Comparison of ENCODE assay signal across 16 cellular contexts in genomic region chr20:1209447-1210387, GRCh38. TPM values are rescaled to one million over a fixed set of nuclear protein-coding genes. Genes with fewer than 3 reads are reported as not detected.
DNase-seq lines count a peak whose midpoint lies in the region; ATAC-seq, FAIRE-seq and TF ChIP-seq lines count a peak whose summit lies in the region.
"Had no signal": no experiment of that assay in that cellular context is flagged by ENCODE, and none has a peak within 500 bp of the region (broad histone marks: within the 10 kb centered on the region; RNA-seq: fewer than 3 reads in every experiment).

No MANE protein-coding gene starts in this region.

- intact Hi-C loops in K562 (cut with micrococcal nuclease), result loop anchor here (5.0 to 10.0 kb wide), 5 partner anchors 32 to 235 kb away; partner anchors contain the start of genes FKBP1A and PSMF1

- H3K36me3 Mint-ChIP-seq in neural progenitor cell, result no peaks in the 10 kb centered on the region

- 3% methylated on average over 5 of the region's 5 CpGs for WGBS in K562 (ENCODE audit: insufficient coverage, low coverage, missing lambda C conversion rate)

- peaks cover 14% of the 10 kb centered on the region for H3K27me3 Mint-ChIP-seq in neural progenitor cell (ENCODE audit: insufficient read depth, low read depth)

- no peaks in the 10 kb centered on the region for H3K27me3 ChIP-seq in K562 (ENCODE audit: control insufficient read depth in 2 of 2, insufficient read depth in 2 of 2, low read length in 2 of 2)
- H3K27me3 ChIP-seq in neural progenitor cell, result peaks cover 55% of the 10 kb centered on the region

- peak; percentile 45 for DNase-seq in NK-92 treated with Interleukin-12 subunit alpha and Interleukin-12 subunit beta, amount 100 ng/mL, for 24 hours (lab: John Stamatoyannopoulos, UW)
- DNase-seq in NK-92 (lab: John Stamatoyannopoulos, UW; ENCODE audit: unreplicated experiment), result no peak
- peak; percentile 24 for DNase-seq in HT1080 (ENCODE audit: low read depth)
- DNase-seq in K562 (ENCODE audit: extremely low read depth in 1 of 4, low spot score in 3 of 4), result no peak
- DNase-seq in neural progenitor cell (ENCODE audit: low spot score), result no peak
- DNase-seq in medulla oblongata (ENCODE audit: extremely low spot score), result no peak
- DNase-seq in G401 (ENCODE audit: low spot score), result no peak
- DNase-seq: central memory CD4-positive, alpha-beta T cell; left ventricle myocardium superior; NCI-H1092; NCI-H82 had no signal

- H3K4me3 ChIP-seq in K562 (no peak overlapping the region), neural progenitor cell (no peak overlapping the region)
- H3K4me3 ChIP-seq: gastroesophageal sphincter had no signal

- peak; percentile 9 to 53; a peak in 2 of 4 replicates for TF ChIP-seq RAD21 in K562 (CRISPR knock-in tag; conservative IDR thresholded peaks at IDR 0.05 in 1 of 2, IDR thresholded peaks at IDR 0.05 in 1 of 2)

- H3K27ac Mint-ChIP-seq in neural progenitor cell, result no peak overlapping the region
- H3K27ac Mint-ChIP-seq: T-helper 1 cell treated with Interleukin-12 subunit alpha and Interleukin-12 subunit beta and Interleukin-4 antibody, amounts not matched to agents 30 μg/mL and 1 μg/mL, for 36 hours had no signal

- H3K9me3 ChIP-seq in K562 (replicated peaks; ENCODE audit: control insufficient read depth, insufficient read depth, low read depth, low read length), result no peaks in the 10 kb centered on the region
- no peaks in the 10 kb centered on the region for H3K9me3 ChIP-seq in neural progenitor cell (ENCODE audit: low read depth)
- H3K9me3 ChIP-seq: gastroesophageal sphincter had no signal

- CTCF ChIA-PET in K562 (lab: Yijun Ruan, JAX; ENCODE audit: low intra/inter-chr PET ratio), result interaction anchor here (0.7 to 1.0 kb wide), 2 partner anchors 394 to 855 kb away, joined by 3 read pairs; no protein-coding TSS in a partner anchor

- TF ChIP-seq CTCF in K562 (IDR thresholded peaks at IDR 0.05 in 2 of 3, conservative IDR thresholded peaks at IDR 0.05 in 1 of 3; ENCODE audit: insufficient read depth in 2 of 3, low read depth in 1 of 3, low read length in 3 of 3) (peak; percentile 48 to 57 (median 49)), neural progenitor cell (IDR thresholded peaks at IDR 0.05) (peak; percentile 33)

- H3K4me1 ChIP-seq in K562 (replicated peaks in 1 of 2; ENCODE audit: control insufficient read depth in 2 of 2, insufficient read depth in 2 of 2, low read length in 2 of 2), result peaks cover 8 to 23% of the 10 kb centered on the region in 2 experiments; a peak in 4 of 5 replicates
- no peaks in the 10 kb centered on the region for H3K4me1 ChIP-seq in neural progenitor cell
- H3K4me1 ChIP-seq: parathyroid adenoma had no signal

- POLR2A ChIA-PET in K562 (lab: Yijun Ruan, JAX), result interaction anchor here (0.6 to 0.7 kb wide), 3 partner anchors 26 to 223 kb away, joined by 3 read pairs; no protein-coding TSS in a partner anchor

- H3K4me2 ChIP-seq in K562 (ENCODE audit: insufficient read depth, low read length) (no peak overlapping the region), neural progenitor cell (no peak overlapping the region)

- TF ChIP-seq POLR2A in K562 (conservative IDR thresholded peaks at IDR 0.05), result no peak

- no peaks in the 10 kb centered on the region for H3K36me3 ChIP-seq in K562 (ENCODE audit: control insufficient read depth, insufficient read depth, low read length)
- H3K36me3 ChIP-seq in neural progenitor cell, result no peaks in the 10 kb centered on the region
- H3K36me3 ChIP-seq: gastroesophageal sphincter had no signal

- H3K4me1 Mint-ChIP-seq in neural progenitor cell, result peaks cover 5% of the 10 kb centered on the region

- H3K79me2 ChIP-seq in K562 (ENCODE audit: control insufficient read depth, insufficient read depth, low read length) (no peaks in the 10 kb centered on the region), neural progenitor cell (ENCODE audit: low read depth) (no peaks in the 10 kb centered on the region)
- H3K79me2 ChIP-seq: parathyroid adenoma had no signal

- H3K9me3 Mint-ChIP-seq in neural progenitor cell, result no peaks in the 10 kb centered on the region
- H3K9me3 Mint-ChIP-seq: T-helper 1 cell treated with Interleukin-12 subunit alpha and Interleukin-12 subunit beta and Interleukin-4 antibody, amounts not matched to agents 30 μg/mL and 1 μg/mL, for 36 hours had no signal

- H3F3A ChIP-seq in neural progenitor cell (ENCODE audit: low read depth), result no peaks in the 10 kb centered on the region

- H3K4me3 Mint-ChIP-seq in neural progenitor cell, result no peak overlapping the region
- H3K4me3 Mint-ChIP-seq: T-helper 1 cell treated with Interleukin-12 subunit alpha and Interleukin-12 subunit beta and Interleukin-4 antibody, amounts not matched to agents 30 μg/mL and 1 μg/mL, for 36 hours had no signal

- H3K9ac ChIP-seq in K562 (ENCODE audit: insufficient read depth in 1 of 2, low read depth in 2 of 2, low read length in 2 of 2) (peak overlapping the region in 1 of 2 experiments; percentile 53; a peak in 1 of 4 replicates), neural progenitor cell (no peak overlapping the region)
- H3K9ac ChIP-seq: parathyroid adenoma had no signal

- in situ Hi-C loops in K562 (cut with MboI) (no loop called here), G401 (cut with HindIII; ENCODE audit: low sequenced_read_pairs) (no loop called here)

- H3K9me1 ChIP-seq in K562 (ENCODE audit: control insufficient read depth, insufficient read depth, low read length), result no peaks in the 10 kb centered on the region

- BruUV-seq in K562 (replicated peaks; lab: Mats Ljungman, UMichigan), result no TSS peak

- peak; percentile 15 for FAIRE-seq in K562 (lab: Jason Lieb, UNC)
- FAIRE-seq: GM19239 had no signal

- ATAC-seq in K562 (peak; percentile 46), GM21786 (IDR thresholded peaks at IDR 0.05; ENCODE audit: unreplicated experiment) (no peak)
- ATAC-seq: gastroesophageal sphincter, left ventricle myocardium superior had no signal

- H4K20me1 ChIP-seq in K562 (replicated peaks; ENCODE audit: control insufficient read depth, insufficient read depth, low read length) (no peaks in the 10 kb centered on the region), neural progenitor cell (ENCODE audit: low read depth) (no peaks in the 10 kb centered on the region)

- H2AFZ ChIP-seq in K562 (ENCODE audit: low read depth, low read length) (no peak overlapping the region), neural progenitor cell (replicated peaks) (no peak overlapping the region)
- H2AFZ ChIP-seq: parathyroid adenoma had no signal

- no peak overlapping the region for H3K27ac ChIP-seq in K562 (ENCODE audit: extremely low read depth, low read depth, low read length)
- H3K27ac ChIP-seq in neural progenitor cell, result no peak overlapping the region
- H3K27ac ChIP-seq: gastroesophageal sphincter, parathyroid adenoma had no signal

- no peak for TF ChIP-seq EP300 in K562 (IDR thresholded peaks at IDR 0.05; ENCODE audit: low read length)

RNA-seq across cellular contexts. Expression of gene C20orf202, which starts 6.5 kb away (rescaled TPM):
- not detected in 2 replicates for total RNA-seq in HT1080 (2014; rRNA removed; shearing (Covaris generic))
- not detected in 2 replicates for polyA plus RNA-seq in HT1080 (2015; cell fraction: cytosol; rRNA removed)
- not detected in 2 replicates for polyA plus RNA-seq in HT1080 (2015; cell fraction: nucleus; rRNA removed)
- total RNA-seq in K562 (2011; cell fraction: chromatin; rRNA removed; ENCODE audit: low replicate concordance), result 0.19 and 0.33 TPM in 2 replicates
- total RNA-seq in K562 (2011; cell fraction: nucleolus; rRNA removed), result not detected in 2 replicates
- not detected in 2 replicates for total RNA-seq in K562 (2011; cell fraction: nucleoplasm; rRNA removed)
- total RNA-seq in K562 (2014; rRNA removed) (not detected in 2 replicates), K562 (2014; rRNA removed; fragmentation: Illumina TruSeq; extraction: Trizol) (0.19 TPM in 1 of 2 replicates, not detected in the other), K562 (2015; rRNA removed; fragmentation: Illumina TruSeq; extraction: Trizol) (0.15 TPM in 1 of 2 replicates, not detected in the other), K562 (2021) (0.11 TPM in 1 of 2 replicates, not detected in the other), neural progenitor cell (ENCODE audit: low replicate concordance) (not detected in 2 replicates)
- polyA plus RNA-seq in K562 (2011; rRNA removed) (0.24 and 0.49 TPM in 2 replicates), K562 (2014; fragmentation: Illumina TruSeq; extraction: Trizol) (0.18 TPM in 1 of 2 replicates, not detected in the other), K562 (2014; fragmentation: Nextera tagmentation; extraction: Ambion mirVana) (under 1 TPM; 0.03 to 0.06 TPM), K562 (2014; rRNA removed) (0.07 and 0.15 TPM in 2 replicates)
- 0.25 TPM in 1 of 2 replicates, not detected in the other for polyA plus RNA-seq in K562 (2011; cell fraction: cytosol; rRNA removed)
- polyA plus RNA-seq in K562 (2011; cell fraction: nucleus; rRNA removed), result 0.27 and 0.74 TPM in 2 replicates
- polyA plus RNA-seq in K562 (2012), result 0.08 and 0.32 TPM in 2 replicates
- polyA minus RNA-seq in K562 (2011; rRNA and poly(A)+ RNA removed), result 0.45 TPM in 1 of 2 replicates, not detected in the other
- not detected in 2 replicates for polyA minus RNA-seq in K562 (2011; cell fraction: cytosol; rRNA and poly(A)+ RNA removed)
- 0.13 TPM in 1 of 2 replicates, not detected in the other for polyA minus RNA-seq in K562 (2011; cell fraction: nucleus; rRNA and poly(A)+ RNA removed)
- not detected in 2 replicates for total RNA-seq in G401 (2014; rRNA removed; shearing (Covaris generic))

RNA-seq across cellular contexts. Expression of gene RAD21L1, which starts 16.1 kb away (rescaled TPM):
- total RNA-seq in HT1080 (2014; rRNA removed; shearing (Covaris generic)), result 0.17 and 0.59 TPM in 2 replicates
- polyA plus RNA-seq in HT1080 (2015; cell fraction: cytosol; rRNA removed), result 0.03 and 0.12 TPM in 2 replicates
- polyA plus RNA-seq in HT1080 (2015; cell fraction: nucleus; rRNA removed), result 0.13 and 0.53 TPM in 2 replicates
- total RNA-seq in K562 (2011; cell fraction: chromatin; rRNA removed; ENCODE audit: low replicate concordance), result 1.6 and 7.8 TPM in 2 replicates
- 1.5 and 2.0 TPM in 2 replicates for total RNA-seq in K562 (2011; cell fraction: nucleolus; rRNA removed)
- 3.7 and 4.1 TPM in 2 replicates for total RNA-seq in K562 (2011; cell fraction: nucleoplasm; rRNA removed)
- 0.45 TPM in 2 replicates for total RNA-seq in K562 (2014; rRNA removed)
- 0.44 and 1.1 TPM in 2 replicates for total RNA-seq in K562 (2014; rRNA removed; fragmentation: Illumina TruSeq; extraction: Trizol)
- total RNA-seq in K562 (2015; rRNA removed; fragmentation: Illumina TruSeq; extraction: Trizol), result 0.23 and 0.29 TPM in 2 replicates
- 1.3 and 1.7 TPM in 2 replicates for total RNA-seq in K562 (2021)
- 1.4 and 1.7 TPM in 2 replicates for polyA plus RNA-seq in K562 (2011; rRNA removed)
- polyA plus RNA-seq in K562 (2011; cell fraction: cytosol; rRNA removed), result 0.03 and 0.24 TPM in 2 replicates
- 0.82 and 1.4 TPM in 2 replicates for polyA plus RNA-seq in K562 (2011; cell fraction: nucleus; rRNA removed)
- polyA plus RNA-seq in K562 (2012), result 0.42 and 0.53 TPM in 2 replicates
- polyA plus RNA-seq in K562 (2014; fragmentation: Illumina TruSeq; extraction: Trizol), result 0.65 and 0.69 TPM in 2 replicates
- under 1 TPM in 1 of 2 experiments, not detected in 1; 0.17 TPM for polyA plus RNA-seq in K562 (2014; fragmentation: Nextera tagmentation; extraction: Ambion mirVana)
- polyA plus RNA-seq in K562 (2014; rRNA removed), result 0.24 and 0.42 TPM in 2 replicates
- 2.1 and 2.6 TPM in 2 replicates for polyA minus RNA-seq in K562 (2011; rRNA and poly(A)+ RNA removed)
- 0.86 and 1.2 TPM in 2 replicates for polyA minus RNA-seq in K562 (2011; cell fraction: cytosol; rRNA and poly(A)+ RNA removed)
- polyA minus RNA-seq in K562 (2011; cell fraction: nucleus; rRNA and poly(A)+ RNA removed), result 2.0 and 3.7 TPM in 2 replicates
- total RNA-seq in neural progenitor cell (ENCODE audit: low replicate concordance), result not detected in 2 replicates
- not detected in 2 replicates for total RNA-seq in G401 (2014; rRNA removed; shearing (Covaris generic))
- total RNA-seq: gastroesophageal sphincter, left ventricle myocardium superior had no signal

RNA-seq across cellular contexts. Expression of gene TMEM74B, which starts 24.9 kb away (rescaled TPM):
- 0.29 and 0.50 TPM in 2 replicates for total RNA-seq in HT1080 (2014; rRNA removed; shearing (Covaris generic))
- 1.6 and 3.8 TPM in 2 replicates for polyA plus RNA-seq in HT1080 (2015; cell fraction: cytosol; rRNA removed)
- 21.3 and 22.7 TPM in 2 replicates for polyA plus RNA-seq in HT1080 (2015; cell fraction: nucleus; rRNA removed)
- total RNA-seq in K562 (2011; cell fraction: chromatin; rRNA removed; ENCODE audit: low replicate concordance), result 44.7 and 63.1 TPM in 2 replicates
- total RNA-seq in K562 (2011; cell fraction: nucleolus; rRNA removed), result 47.8 and 49.7 TPM in 2 replicates
- total RNA-seq in K562 (2011; cell fraction: nucleoplasm; rRNA removed), result 53.6 and 55.5 TPM in 2 replicates
- total RNA-seq in K562 (2014; rRNA removed), result 14.9 and 18.4 TPM in 2 replicates
- 3.9 and 5.0 TPM in 2 replicates for total RNA-seq in K562 (2014; rRNA removed; fragmentation: Illumina TruSeq; extraction: Trizol)
- total RNA-seq in K562 (2015; rRNA removed; fragmentation: Illumina TruSeq; extraction: Trizol), result 6.7 and 7.5 TPM in 2 replicates
- total RNA-seq in K562 (2021), result 18.3 and 18.5 TPM in 2 replicates
- 11.2 and 25.4 TPM in 2 replicates for polyA plus RNA-seq in K562 (2011; rRNA removed)
- polyA plus RNA-seq in K562 (2011; cell fraction: cytosol; rRNA removed), result 18.2 and 21.2 TPM in 2 replicates
- 170 and 177 TPM in 2 replicates for polyA plus RNA-seq in K562 (2011; cell fraction: nucleus; rRNA removed)
- 19.4 and 33.2 TPM in 2 replicates for polyA plus RNA-seq in K562 (2012)
- polyA plus RNA-seq in K562 (2014; fragmentation: Illumina TruSeq; extraction: Trizol), result 7.5 and 8.3 TPM in 2 replicates
- polyA plus RNA-seq in K562 (2014; fragmentation: Nextera tagmentation; extraction: Ambion mirVana), result 1 to 10 TPM in 1 of 2 experiments, under 1 TPM in 1; 0.24 to 1.2 TPM
- polyA plus RNA-seq in K562 (2014; rRNA removed), result 19.0 and 22.2 TPM in 2 replicates
- 4.1 and 4.2 TPM in 2 replicates for polyA minus RNA-seq in K562 (2011; rRNA and poly(A)+ RNA removed)
- polyA minus RNA-seq in K562 (2011; cell fraction: cytosol; rRNA and poly(A)+ RNA removed), result 5.7 and 7.6 TPM in 2 replicates
- 14.1 and 22.0 TPM in 2 replicates for polyA minus RNA-seq in K562 (2011; cell fraction: nucleus; rRNA and poly(A)+ RNA removed)
- 2.5 and 4.2 TPM in 2 replicates for total RNA-seq in neural progenitor cell (ENCODE audit: low replicate concordance)
- 1.2 TPM in 1 of 2 replicates, not detected in the other for total RNA-seq in G401 (2014; rRNA removed; shearing (Covaris generic))

RNA-seq across cellular contexts. Expression of gene SNPH, which starts 56.4 kb away (rescaled TPM):
- total RNA-seq in HT1080 (2014; rRNA removed; shearing (Covaris generic)), result 7.3 and 7.8 TPM in 2 replicates
- 2.9 and 3.3 TPM in 2 replicates for polyA plus RNA-seq in HT1080 (2015; cell fraction: cytosol; rRNA removed)
- polyA plus RNA-seq in HT1080 (2015; cell fraction: nucleus; rRNA removed), result 4.5 and 4.6 TPM in 2 replicates
- total RNA-seq in K562 (2011; cell fraction: chromatin; rRNA removed; ENCODE audit: low replicate concordance), result 3.4 and 5.0 TPM in 2 replicates
- total RNA-seq in K562 (2011; cell fraction: nucleolus; rRNA removed), result 2.8 TPM in 2 replicates
- total RNA-seq in K562 (2011; cell fraction: nucleoplasm; rRNA removed), result 2.8 and 3.2 TPM in 2 replicates
- total RNA-seq in K562 (2014; rRNA removed) (4.2 and 5.7 TPM in 2 replicates), K562 (2014; rRNA removed; fragmentation: Illumina TruSeq; extraction: Trizol) (0.80 and 0.98 TPM in 2 replicates), K562 (2015; rRNA removed; fragmentation: Illumina TruSeq; extraction: Trizol) (1.3 and 1.4 TPM in 2 replicates), K562 (2021) (3.9 TPM in 2 replicates), neural progenitor cell (ENCODE audit: low replicate concordance) (0.43 and 0.90 TPM in 2 replicates)
- polyA plus RNA-seq in K562 (2011; rRNA removed) (1.1 and 1.4 TPM in 2 replicates), K562 (2014; fragmentation: Illumina TruSeq; extraction: Trizol) (1.5 and 2.1 TPM in 2 replicates), K562 (2014; fragmentation: Nextera tagmentation; extraction: Ambion mirVana) (under 1 TPM; 0.03 to 0.08 TPM), K562 (2014; rRNA removed) (2.1 and 2.8 TPM in 2 replicates)
- polyA plus RNA-seq in K562 (2011; cell fraction: cytosol; rRNA removed), result 1.2 and 3.1 TPM in 2 replicates
- polyA plus RNA-seq in K562 (2011; cell fraction: nucleus; rRNA removed), result 3.4 and 6.9 TPM in 2 replicates
- polyA plus RNA-seq in K562 (2012), result 1.4 and 2.6 TPM in 2 replicates
- polyA minus RNA-seq in K562 (2011; rRNA and poly(A)+ RNA removed), result 0.69 and 0.91 TPM in 2 replicates
- polyA minus RNA-seq in K562 (2011; cell fraction: cytosol; rRNA and poly(A)+ RNA removed), result 2.2 and 2.4 TPM in 2 replicates
- polyA minus RNA-seq in K562 (2011; cell fraction: nucleus; rRNA and poly(A)+ RNA removed), result 1.3 and 1.6 TPM in 2 replicates
- 1.7 and 2.4 TPM in 2 replicates for total RNA-seq in G401 (2014; rRNA removed; shearing (Covaris generic))

Comparison
In these comparisons a context has a peak if more than half of its experiments do, and no peak if none do; other contexts are left out.
1. DNase-seq: peak in NK-92 treated with Interleukin-12 subunit alpha and Interleukin-12 subunit beta, amount 100 ng/mL, for 24 hours (single experiment) and HT1080 (single experiment); none in NK-92 (single experiment), K562 (0 of 4), neural progenitor cell (single experiment), medulla oblongata (single experiment) and G401 (single experiment).